1 cellular context compared by ENCODE assay signal in genomic region chr6:19472168-19472567, GRCh38.
A peak's percentile ranks its signal among the peaks of the same experiment; 100 is the strongest.
TF ChIP-seq lines count a peak whose summit lies in the region.

No MANE protein-coding gene starts in this region.

TF ChIP-seq in A549, 52 proteins besides CTCF, POLR2A, EP300 and RAD21 (continued from another document):
- TF ChIP-seq ELK1 (IDR thresholded peaks at IDR 0.05; ENCODE audit: low read depth, low read length) (no peak), E2F6 (IDR thresholded peaks at IDR 0.05; ENCODE audit: borderline replicate concordance, low read depth) (no peak), HOXB5 (CRISPR knock-in tag; IDR thresholded peaks at IDR 0.05) (no peak), EHF (CRISPR knock-in tag; IDR thresholded peaks at IDR 0.05) (no peak), BCL3 (IDR thresholded peaks at IDR 0.05) (peak; percentile 89; the same call in 2 of the 3 replicates), HMGXB4 (CRISPR knock-in tag; IDR thresholded peaks at IDR 0.05; ENCODE audit: borderline replicate concordance) (no peak), KDM1A (IDR thresholded peaks at IDR 0.05; ENCODE audit: low read depth) (no peak), ZC3H11A (IDR thresholded peaks at IDR 0.05) (no peak), ESRRA (IDR thresholded peaks at IDR 0.05; ENCODE audit: borderline replicate concordance, low read length) (no peak), FOSB (CRISPR knock-in tag; IDR thresholded peaks at IDR 0.05) (no peak), GATA3 (IDR thresholded peaks at IDR 0.05; ENCODE audit: borderline replicate concordance) (peak; percentile 70; the same call in 1 of the 2 replicates), TP53 (CRISPR knock-in tag; IDR thresholded peaks at IDR 0.05) (no peak), HOXB13 (CRISPR knock-in tag; IDR thresholded peaks at IDR 0.05; ENCODE audit: low read depth) (no peak), FOXS1 (CRISPR knock-in tag; IDR thresholded peaks at IDR 0.05) (no peak), KDM5A (IDR thresholded peaks at IDR 0.05) (no peak), MAX (IDR thresholded peaks at IDR 0.05) (peak; percentile 22; the same call in 1 of the 2 replicates), MAZ (IDR thresholded peaks at IDR 0.05; ENCODE audit: borderline replicate concordance, low read depth, low read length) (no peak), EHMT2 (IDR thresholded peaks at IDR 0.05; ENCODE audit: low read depth) (no peak), RARB (CRISPR knock-in tag; IDR thresholded peaks at IDR 0.05) (peak; percentile 48; the same call in 1 of the 2 replicates), HES2 (IDR thresholded peaks at IDR 0.05) (peak; percentile 77), HEYL (CRISPR knock-in tag; IDR thresholded peaks at IDR 0.05) (no peak), MAFK (IDR thresholded peaks at IDR 0.05; ENCODE audit: partially characterized antibody) (no peak), CEBPB (IDR thresholded peaks at IDR 0.05) (peak; percentile 78 to 87), HDAC2 (IDR thresholded peaks at IDR 0.05) (no peak), RNF2 (IDR thresholded peaks at IDR 0.05; ENCODE audit: borderline replicate concordance, low read depth) (no peak), REST (IDR thresholded peaks at IDR 0.05) (no peak), TFCP2L1 (CRISPR knock-in tag; IDR thresholded peaks at IDR 0.05) (no peak), NR3C1 (IDR thresholded peaks at IDR 0.05) (no peak), SMC3 (IDR thresholded peaks at IDR 0.05) (peak; percentile 54), ATOH8 (CRISPR knock-in tag; IDR thresholded peaks at IDR 0.05; ENCODE audit: low read depth) (no peak), SREBF2 (IDR thresholded peaks at IDR 0.05) (no peak), NFE2L2 (conservative IDR thresholded peaks at IDR 0.05; ENCODE audit: low read length) (no peak), ZNF302 (CRISPR knock-in tag; IDR thresholded peaks at IDR 0.05) (no peak), FOSL2 (IDR thresholded peaks at IDR 0.05) (peak; percentile 90), FOSL2 (CRISPR knock-in tag; IDR thresholded peaks at IDR 0.05) (peak; percentile 93), PBX3 (IDR thresholded peaks at IDR 0.05) (no peak), ZFP36 (IDR thresholded peaks at IDR 0.05; ENCODE audit: borderline replicate concordance, partially characterized antibody) (no peak), POLR2AphosphoS2 (conservative IDR thresholded peaks at IDR 0.05; ENCODE audit: low read length) (no peak)
